Comparison of ENCODE assay signal across 23 cellular contexts in genomic region chr18:55983433-55983832, GRCh38.
DNase-seq lines count a peak whose midpoint lies in the region; TF ChIP-seq lines count a peak whose summit lies in the region.
"Had no signal": no experiment of that assay in that cellular context is flagged by ENCODE, and none has a peak within 500 bp of the region (broad histone marks: within the 10 kb centered on the region; RNA-seq: fewer than 3 reads in every experiment).

No MANE protein-coding gene starts in this region.

- no peaks in the 10 kb centered on the region for H3F3A ChIP-seq in neural progenitor cell (ENCODE audit: low read depth)

- intact Hi-C loops in activated T-helper 1 cell treated with anti-CD3 and anti-CD28 coated beads, Interleukin-12 subunit alpha, Interleukin-12 subunit beta, Interleukin-2, Interleukin-4 antibody, amounts not matched to agents 30 ng/mL and 10 ng/mL and 1 ng/mL, durations not matched to agents 14 hours and 24 hours and 36 hours (cut with micrococcal nuclease), result no loop called here

- H3K36me3 Mint-ChIP-seq in endodermal cell (ENCODE audit: low read depth) (peaks cover 11% of the 10 kb centered on the region), neural progenitor cell (no peaks in the 10 kb centered on the region)
- no peaks in the 10 kb centered on the region for H3K36me3 Mint-ChIP-seq in activated CD4-positive, alpha-beta memory T cell treated with anti-CD3 and anti-CD28 coated beads, Interleukin-2, amount 10 ng/mL, durations not matched to agents 7 days and 5 days (ENCODE audit: low read depth)
- no peaks in the 10 kb centered on the region for H3K36me3 Mint-ChIP-seq in activated T-helper 1 cell treated with anti-CD3 and anti-CD28 coated beads, Interleukin-12 subunit alpha, Interleukin-12 subunit beta, Interleukin-2, Interleukin-4 antibody, amounts not matched to agents 30 ng/mL and 10 ng/mL and 1 ng/mL, durations not matched to agents 14 hours and 24 hours and 36 hours (ENCODE audit: low read depth)
- H3K36me3 Mint-ChIP-seq: naive thymus-derived CD8-positive, alpha-beta T cell had no signal

- DNase-seq in AG09309 (ENCODE audit: low read depth), result peak; percentile 45
- DNase-seq in HFF-Myc (ENCODE audit: extremely low read depth, low read depth), result peak; percentile 44
- DNase-seq in endodermal cell, result no peak
- no peak for DNase-seq in neural progenitor cell (ENCODE audit: low spot score)
- DNase-seq in SIG-M5 treated with dmso at 0.1 percent for 504 hours (lab: John Stamatoyannopoulos, UW; ENCODE audit: unreplicated experiment), result no peak
- no peak for DNase-seq in activated CD4-positive, alpha-beta memory T cell treated with anti-CD3 and anti-CD28 coated beads, Interleukin-2, amount 10 ng/mL, durations not matched to agents 7 days and 5 days
- DNase-seq in activated T-cell treated with anti-CD3 and anti-CD28 coated beads, Interleukin-2, amount 50 U/mL, for 1 hour, result no peak
- no peak for DNase-seq in activated T-helper 1 cell treated with anti-CD3 and anti-CD28 coated beads, Interleukin-12 subunit alpha, Interleukin-12 subunit beta, Interleukin-2, Interleukin-4 antibody, amounts not matched to agents 30 ng/mL and 10 ng/mL and 1 ng/mL, durations not matched to agents 14 hours and 24 hours and 36 hours (ENCODE audit: low spot score)
- DNase-seq: activated CD8-positive, alpha-beta memory T cell treated with anti-CD3 and anti-CD28 coated beads for 24 hours; activated naive CD4-positive, alpha-beta T cell treated with anti-CD3 and anti-CD28 coated beads, Interleukin-2, amount 50 U/mL, for 16 hours; activated T-cell treated with anti-CD3 and anti-CD28 coated beads, Interleukin-2, amount 50 U/mL, for 48 hours; anterior cingulate cortex; caudate nucleus; KBM-7; naive thymus-derived CD8-positive, alpha-beta T cell; NCI-H2171 treated with DMSO at 0.1 percent for 48 hours; NCI-H526 treated with DMSO at 0.1 percent for 48 hours; small intestine; stimulated activated CD4-positive, alpha-beta T cell treated with anti-CD3 and anti-CD28 coated beads, Interleukin-2, amount 100 ng/mL, for 24 hours had no signal

- H3K36me3 ChIP-seq in endodermal cell (ENCODE audit: control insufficient read depth, insufficient read depth, low read length) (no peaks in the 10 kb centered on the region), neural progenitor cell (no peaks in the 10 kb centered on the region)
- H3K36me3 ChIP-seq: suprapubic skin had no signal

- POLR2A ChIA-PET in activated CD4-positive, alpha-beta memory T cell treated with anti-CD3 and anti-CD28 coated beads, Interleukin-2, amount 10 ng/mL, durations not matched to agents 7 days and 5 days (lab: Charles Lee), result no interaction called here

- CTCF ChIA-PET in activated CD4-positive, alpha-beta memory T cell treated with anti-CD3 and anti-CD28 coated beads, Interleukin-2, amount 10 ng/mL, durations not matched to agents 7 days and 5 days (lab: Charles Lee), result no interaction called here

- H3K4me1 Mint-ChIP-seq in endodermal cell, result no peaks in the 10 kb centered on the region
- no peaks in the 10 kb centered on the region for H3K4me1 Mint-ChIP-seq in neural progenitor cell
- no peaks in the 10 kb centered on the region for H3K4me1 Mint-ChIP-seq in activated CD4-positive, alpha-beta memory T cell treated with anti-CD3 and anti-CD28 coated beads, Interleukin-2, amount 10 ng/mL, durations not matched to agents 7 days and 5 days
- H3K4me1 Mint-ChIP-seq in activated T-helper 1 cell treated with anti-CD3 and anti-CD28 coated beads, Interleukin-12 subunit alpha, Interleukin-12 subunit beta, Interleukin-2, Interleukin-4 antibody, amounts not matched to agents 30 ng/mL and 10 ng/mL and 1 ng/mL, durations not matched to agents 14 hours and 24 hours and 36 hours (ENCODE audit: low read depth), result no peaks in the 10 kb centered on the region
- H3K4me1 Mint-ChIP-seq: naive thymus-derived CD8-positive, alpha-beta T cell; stimulated activated memory B cell treated with anti-CD40 and anti-IgM and Interleukin-4, amounts not matched to agents 10 μg/mL and 1 μg/mL and 100 μg/mL, for 72 hours had no signal

- no peak overlapping the region for H3K27ac Mint-ChIP-seq in endodermal cell
- H3K27ac Mint-ChIP-seq in neural progenitor cell, result no peak overlapping the region
- no peak overlapping the region for H3K27ac Mint-ChIP-seq in activated CD4-positive, alpha-beta memory T cell treated with anti-CD3 and anti-CD28 coated beads, Interleukin-2, amount 10 ng/mL, durations not matched to agents 7 days and 5 days
- H3K27ac Mint-ChIP-seq in activated T-helper 1 cell treated with anti-CD3 and anti-CD28 coated beads, Interleukin-12 subunit alpha, Interleukin-12 subunit beta, Interleukin-2, Interleukin-4 antibody, amounts not matched to agents 30 ng/mL and 10 ng/mL and 1 ng/mL, durations not matched to agents 14 hours and 24 hours and 36 hours, result no peak overlapping the region
- H3K27ac Mint-ChIP-seq: naive thymus-derived CD8-positive, alpha-beta T cell; stimulated activated memory B cell treated with anti-CD40 and anti-IgM and Interleukin-4, amounts not matched to agents 10 μg/mL and 1 μg/mL and 100 μg/mL, for 72 hours had no signal

- H3K9me3 ChIP-seq in endodermal cell (ENCODE audit: control insufficient read depth, low read length) (peaks cover 15% of the 10 kb centered on the region), neural progenitor cell (ENCODE audit: low read depth) (peaks cover 14% of the 10 kb centered on the region)
- H3K9me3 ChIP-seq: suprapubic skin had no signal

- H3K4me3 Mint-ChIP-seq in endodermal cell, result no peak overlapping the region
- no peak overlapping the region for H3K4me3 Mint-ChIP-seq in neural progenitor cell
- H3K4me3 Mint-ChIP-seq in activated CD4-positive, alpha-beta memory T cell treated with anti-CD3 and anti-CD28 coated beads, Interleukin-2, amount 10 ng/mL, durations not matched to agents 7 days and 5 days, result no peak overlapping the region
- no peak overlapping the region for H3K4me3 Mint-ChIP-seq in activated T-helper 1 cell treated with anti-CD3 and anti-CD28 coated beads, Interleukin-12 subunit alpha, Interleukin-12 subunit beta, Interleukin-2, Interleukin-4 antibody, amounts not matched to agents 30 ng/mL and 10 ng/mL and 1 ng/mL, durations not matched to agents 14 hours and 24 hours and 36 hours
- H3K4me3 Mint-ChIP-seq: naive thymus-derived CD8-positive, alpha-beta T cell; stimulated activated memory B cell treated with anti-CD40 and anti-IgM and Interleukin-4, amounts not matched to agents 10 μg/mL and 1 μg/mL and 100 μg/mL, for 72 hours had no signal

- peak overlapping the region; percentile 62 for H3K27ac ChIP-seq in endodermal cell (ENCODE audit: low read depth, low read length)
- H3K27ac ChIP-seq in neural progenitor cell, result no peak overlapping the region
- H3K27ac ChIP-seq: C4-2B, RWPE1, suprapubic skin had no signal

- peak overlapping the region; percentile 56 for H2AFZ ChIP-seq in neural progenitor cell (replicated peaks)

- H3K27me3 Mint-ChIP-seq in endodermal cell (ENCODE audit: insufficient read depth) (no peaks in the 10 kb centered on the region), neural progenitor cell (ENCODE audit: insufficient read depth, low read depth) (peaks cover 4% of the 10 kb centered on the region)
- H3K27me3 Mint-ChIP-seq in activated CD4-positive, alpha-beta memory T cell treated with anti-CD3 and anti-CD28 coated beads, Interleukin-2, amount 10 ng/mL, durations not matched to agents 7 days and 5 days, result no peaks in the 10 kb centered on the region
- H3K27me3 Mint-ChIP-seq in activated T-helper 1 cell treated with anti-CD3 and anti-CD28 coated beads, Interleukin-12 subunit alpha, Interleukin-12 subunit beta, Interleukin-2, Interleukin-4 antibody, amounts not matched to agents 30 ng/mL and 10 ng/mL and 1 ng/mL, durations not matched to agents 14 hours and 24 hours and 36 hours (ENCODE audit: insufficient read depth), result no peaks in the 10 kb centered on the region
- H3K27me3 Mint-ChIP-seq: stimulated activated memory B cell treated with anti-CD40 and anti-IgM and Interleukin-4, amounts not matched to agents 10 μg/mL and 1 μg/mL and 100 μg/mL, for 72 hours had no signal

- H3K4me1 ChIP-seq in endodermal cell (ENCODE audit: control insufficient read depth, insufficient read depth, low read length) (no peaks in the 10 kb centered on the region), neural progenitor cell (peaks cover 11% of the 10 kb centered on the region)
- H3K4me1 ChIP-seq: suprapubic skin had no signal

- H3K27me3 ChIP-seq in endodermal cell (ENCODE audit: control insufficient read depth, insufficient read depth, low read length, poor library complexity, severe bottlenecking) (no peaks in the 10 kb centered on the region), neural progenitor cell (no peaks in the 10 kb centered on the region)
- H3K27me3 ChIP-seq: suprapubic skin had no signal

- H3K4me2 ChIP-seq in neural progenitor cell, result no peak overlapping the region

- 100% methylated on average over 1 of the region's 1 CpG; no CpG with 5 or more reads in 1 of the 2 experiments for WGBS in endodermal cell (ENCODE audit: insufficient coverage in 1 of 2, insufficient read length in 1 of 2), 2 experiments

- H3K4me3 ChIP-seq in AG09309 (ENCODE audit: control insufficient read depth, low read depth, low read length) (no peak overlapping the region), HFF-Myc (replicated peaks; ENCODE audit: low read depth, low read length) (no peak overlapping the region), endodermal cell (ENCODE audit: low read length) (no peak overlapping the region), neural progenitor cell (no peak overlapping the region)
- H3K4me3 ChIP-seq: suprapubic skin had no signal

- H4K20me1 ChIP-seq in neural progenitor cell (ENCODE audit: low read depth), result no peaks in the 10 kb centered on the region

- H3K79me2 ChIP-seq in neural progenitor cell (ENCODE audit: low read depth), result no peaks in the 10 kb centered on the region

- H3K9ac ChIP-seq in endodermal cell (ENCODE audit: extremely low read depth, low read length, poor library complexity, severe bottlenecking), result no peak overlapping the region
- no peak overlapping the region for H3K9ac ChIP-seq in neural progenitor cell

- no peak for TF ChIP-seq CTCF in AG09309 (IDR thresholded peaks at IDR 0.05; ENCODE audit: control insufficient read depth, insufficient read depth, low read depth, low read length, missing control alignments)
- TF ChIP-seq CTCF in HFF-Myc (IDR thresholded peaks at IDR 0.05; ENCODE audit: low read depth, low read length, missing control alignments), result no peak
- TF ChIP-seq CTCF in endodermal cell (conservative IDR thresholded peaks at IDR 0.05), result no peak
- TF ChIP-seq CTCF in neural progenitor cell (IDR thresholded peaks at IDR 0.05), result no peak

- H3K9me3 Mint-ChIP-seq in endodermal cell, result peaks cover 21% of the 10 kb centered on the region
- H3K9me3 Mint-ChIP-seq in neural progenitor cell, result peaks cover 15% of the 10 kb centered on the region
- H3K9me3 Mint-ChIP-seq in activated CD4-positive, alpha-beta memory T cell treated with anti-CD3 and anti-CD28 coated beads, Interleukin-2, amount 10 ng/mL, durations not matched to agents 7 days and 5 days, result peaks cover 15% of the 10 kb centered on the region
- peaks cover 4% of the 10 kb centered on the region for H3K9me3 Mint-ChIP-seq in activated T-helper 1 cell treated with anti-CD3 and anti-CD28 coated beads, Interleukin-12 subunit alpha, Interleukin-12 subunit beta, Interleukin-2, Interleukin-4 antibody, amounts not matched to agents 30 ng/mL and 10 ng/mL and 1 ng/mL, durations not matched to agents 14 hours and 24 hours and 36 hours

Comparison
In these comparisons a context has a peak if more than half of its experiments do, and no peak if none do; other contexts are left out.
1. DNase-seq: peak in AG09309 (single experiment) and HFF-Myc (single experiment); none in endodermal cell (single experiment), neural progenitor cell (single experiment), SIG-M5 treated with dmso at 0.1 percent for 504 hours (single experiment), activated CD4-positive, alpha-beta memory T cell treated with anti-CD3 and anti-CD28 coated beads, Interleukin-2, amount 10 ng/mL, durations not matched to agents 7 days and 5 days (single experiment), activated T-cell treated with anti-CD3 and anti-CD28 coated beads, Interleukin-2, amount 50 U/mL, for 1 hour (single experiment) and activated T-helper 1 cell treated with anti-CD3 and anti-CD28 coated beads, Interleukin-12 subunit alpha, Interleukin-12 subunit beta, Interleukin-2, Interleukin-4 antibody, amounts not matched to agents 30 ng/mL and 10 ng/mL and 1 ng/mL, durations not matched to agents 14 hours and 24 hours and 36 hours (single experiment).